In the genomic region with DNA sequence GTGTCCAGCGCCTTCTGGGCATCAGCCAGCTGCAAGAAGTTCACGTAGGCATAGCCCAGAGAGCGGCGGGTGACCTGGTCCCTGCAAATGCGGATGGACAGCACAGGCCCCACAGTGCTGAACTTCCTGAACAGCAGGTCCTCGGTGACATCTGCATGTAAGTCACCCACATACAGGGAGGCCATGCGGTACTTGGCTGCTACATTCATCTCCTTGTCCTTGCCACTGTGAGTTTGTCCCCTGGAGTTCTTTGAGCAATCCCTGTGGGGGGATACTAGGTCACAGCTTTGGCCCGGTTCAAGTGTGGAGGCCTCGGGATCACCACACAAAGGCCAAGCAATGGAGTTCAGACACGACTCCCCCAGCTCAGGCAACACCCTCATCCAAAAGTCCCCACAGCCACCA, we compare ENCODE assay signal across 9 cellular contexts.
DNase-seq lines count a peak whose midpoint lies in the region; ATAC-seq, FAIRE-seq and TF ChIP-seq lines count a peak whose summit lies in the region.
"Had no signal": no experiment of that assay in that cellular context is flagged by ENCODE, and none has a peak within 500 bp of the region (broad histone marks: within the 10 kb centered on the region; RNA-seq: fewer than 3 reads in every experiment).

No MANE protein-coding gene starts in this region.

- no peaks in the 10 kb centered on the region for H3K36me3 ChIP-seq in muscle layer of colon (ENCODE audit: insufficient read depth, low read length)

- no peak for FAIRE-seq in urothelium cell line (lab: Jason Lieb, UNC)
- FAIRE-seq: TTC549 had no signal

- no peaks in the 10 kb centered on the region for H3K9me3 ChIP-seq in muscle layer of colon (ENCODE audit: low read length)

- H3K4me1 ChIP-seq in muscle layer of colon (ENCODE audit: insufficient read depth, low read length), result peaks cover 6% of the 10 kb centered on the region

- no peak for ATAC-seq in HG03571 (IDR thresholded peaks at IDR 0.05; ENCODE audit: unreplicated experiment)

- DNase-seq in NCI-H1105 treated with DMSO at 0.1 percent for 48 hours (lab: John Stamatoyannopoulos, UW) (peak; percentile 48), NCI-H1105 (lab: John Stamatoyannopoulos, UW) (no peak), epithelial cell of esophagus (ENCODE audit: low read depth) (no peak), urothelium cell line (ENCODE audit: low spot score) (peak; percentile 8), NCI-H2029 treated with DMSO at 0.1 percent for 48 hours (lab: John Stamatoyannopoulos, UW) (no peak), globus pallidus (ENCODE audit: low spot score) (no peak)

- H3K9ac ChIP-seq in muscle layer of colon (ENCODE audit: low read length), result peak overlapping the region; percentile 5

- H3K4me3 ChIP-seq in epithelial cell of esophagus (ENCODE audit: low read length) (peak overlapping the region; percentile 44), muscle layer of colon (ENCODE audit: low read depth in 1 of 2, low read length in 2 of 2) (peak overlapping the region; percentile 57 to 65)

- H3K27ac ChIP-seq in muscle layer of colon (ENCODE audit: low read depth, low read length), result no peak overlapping the region

- H3K27me3 ChIP-seq in muscle layer of colon (ENCODE audit: control insufficient read depth in 1 of 2, insufficient read depth in 2 of 2, low read length in 2 of 2), result no peaks in the 10 kb centered on the region

- no peak for TF ChIP-seq CTCF in epithelial cell of esophagus (IDR thresholded peaks at IDR 0.05; ENCODE audit: insufficient read depth, low read depth, low read length, missing control alignments)

Comparison
In these comparisons a context has a peak if more than half of its experiments do, and no peak if none do; other contexts are left out.
1. DNase-seq: peak in NCI-H1105 treated with DMSO at 0.1 percent for 48 hours (single experiment) and urothelium cell line (single experiment); none in NCI-H1105 (single experiment), epithelial cell of esophagus (single experiment), NCI-H2029 treated with DMSO at 0.1 percent for 48 hours (single experiment) and globus pallidus (single experiment).